Comparison of ENCODE assay signal across 10 cellular contexts in the genomic region with DNA sequence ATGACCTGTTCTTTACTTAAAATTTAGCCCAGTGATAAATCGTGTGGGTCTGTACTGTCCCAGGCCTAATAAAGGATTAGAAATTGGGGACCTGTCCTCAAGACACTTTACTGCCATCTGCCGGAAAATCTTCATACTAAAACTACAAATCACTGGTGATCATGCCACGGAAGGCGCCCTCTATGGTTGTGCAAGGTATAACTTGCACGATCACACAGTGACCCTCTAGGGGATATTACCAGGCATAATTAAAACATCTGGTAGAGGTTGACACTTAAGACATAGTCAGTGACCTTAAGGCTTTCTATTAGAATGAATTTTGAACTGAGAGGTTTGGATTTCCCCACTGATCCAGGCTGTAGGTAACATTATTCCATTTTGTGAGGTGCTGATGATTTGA.
DNase-seq lines count a peak whose midpoint lies in the region; ATAC-seq and TF ChIP-seq lines count a peak whose summit lies in the region.
"Had no signal": no experiment of that assay in that cellular context is flagged by ENCODE, and none has a peak within 500 bp of the region (broad histone marks: within the 10 kb centered on the region; RNA-seq: fewer than 3 reads in every experiment).

No MANE protein-coding gene starts in this region.

- no peak for DNase-seq in AG10803 (ENCODE audit: low read depth)
- DNase-seq in HFF-Myc (ENCODE audit: extremely low read depth, low read depth) = peak; percentile 20
- DNase-seq in RWPE2 (ENCODE audit: low spot score) = no peak
- DNase-seq in hepatocyte (ENCODE audit: low spot score) = peak; percentile 29
- DNase-seq in central memory CD4-positive, alpha-beta T cell = no peak
- DNase-seq in GF-D8 (lab: John Stamatoyannopoulos, UW) = no peak
- DNase-seq: anterior cingulate cortex, left ventricle myocardium superior had no signal

- H3K27me3 ChIP-seq in RWPE2 (ENCODE audit: insufficient read depth, poor library complexity, severe bottlenecking) (no peaks in the 10 kb centered on the region), hepatocyte (no peaks in the 10 kb centered on the region)

- H3K4me3 ChIP-seq in AG10803 (ENCODE audit: low read length) = no peak overlapping the region
- H3K4me3 ChIP-seq in HFF-Myc (replicated peaks; ENCODE audit: low read depth, low read length) = no peak overlapping the region
- H3K4me3 ChIP-seq in RWPE2 (ENCODE audit: severe bottlenecking) = no peak overlapping the region
- H3K4me3 ChIP-seq in hepatocyte = no peak overlapping the region

- H3K27ac ChIP-seq in RWPE2 (ENCODE audit: poor library complexity, severe bottlenecking) = no peak overlapping the region
- no peak overlapping the region for H3K27ac ChIP-seq in hepatocyte

- no peaks in the 10 kb centered on the region for H3K36me3 ChIP-seq in RWPE2 (ENCODE audit: low read depth)
- H3K36me3 ChIP-seq in hepatocyte (replicated peaks; ENCODE audit: insufficient read depth, low read depth) = no peaks in the 10 kb centered on the region

- no peak overlapping the region for H3K4me2 ChIP-seq in hepatocyte

- no peaks in the 10 kb centered on the region for H3K79me2 ChIP-seq in hepatocyte

- TF ChIP-seq CTCF in AG10803 (conservative IDR thresholded peaks at IDR 0.05; ENCODE audit: low read length) = peak; percentile 31
- TF ChIP-seq CTCF in HFF-Myc (IDR thresholded peaks at IDR 0.05; ENCODE audit: low read depth, low read length, missing control alignments) = peak; percentile 57
- peak; percentile 56 for TF ChIP-seq CTCF in RWPE2 (IDR thresholded peaks at IDR 0.05; ENCODE audit: poor library complexity, severe bottlenecking)
- TF ChIP-seq CTCF in hepatocyte (IDR thresholded peaks at IDR 0.05; ENCODE audit: poor library complexity) = peak; percentile 45

- no peak overlapping the region for H2AFZ ChIP-seq in hepatocyte

- WGBS in hepatocyte (ENCODE audit: low lambda C conversion rate, missing lambda C conversion rate) = 45% methylated on average over 5 of the region's 5 CpGs

- ATAC-seq in RWPE2 (ENCODE audit: low read depth) (no peak), HG02623 (IDR thresholded peaks at IDR 0.05; ENCODE audit: unreplicated experiment) (no peak), GM18867 (IDR thresholded peaks at IDR 0.05; ENCODE audit: unreplicated experiment) (no peak)
- ATAC-seq: left ventricle myocardium superior had no signal

- no peaks in the 10 kb centered on the region for H3K9me2 ChIP-seq in hepatocyte (replicated peaks; ENCODE audit: insufficient read depth)

- H3K4me1 ChIP-seq in RWPE2 (ENCODE audit: insufficient read depth, poor library complexity, severe bottlenecking) = no peaks in the 10 kb centered on the region
- no peaks in the 10 kb centered on the region for H3K4me1 ChIP-seq in hepatocyte (ENCODE audit: insufficient read depth)

- H4K20me1 ChIP-seq in hepatocyte (ENCODE audit: insufficient read depth, poor library complexity, severe bottlenecking) = no peaks in the 10 kb centered on the region

- H3K9me3 ChIP-seq in RWPE2 (ENCODE audit: severe bottlenecking) (no peaks in the 10 kb centered on the region), hepatocyte (ENCODE audit: low read depth) (no peaks in the 10 kb centered on the region)

Comparison
In these comparisons a context has a peak if more than half of its experiments do, and no peak if none do; other contexts are left out.
1. DNase-seq: peak in HFF-Myc (single experiment) and hepatocyte (single experiment); none in AG10803 (single experiment), RWPE2 (single experiment), central memory CD4-positive, alpha-beta T cell (single experiment) and GF-D8 (single experiment).
2. Peak in every context shown above with its lines, with median percentiles within 50 percentile points of each other: CTCF ChIP-seq.